18 cellular contexts compared by ENCODE assay signal in genomic region chr17:48640858-48641180, GRCh38. TPM values are rescaled to one million over a fixed set of nuclear protein-coding genes. Genes with fewer than 3 reads are reported as not detected.
DNase-seq lines count a peak whose midpoint lies in the region; ATAC-seq and TF ChIP-seq lines count a peak whose summit lies in the region.
"Had no signal": no experiment of that assay in that cellular context is flagged by ENCODE, and none has a peak within 500 bp of the region (broad histone marks: within the 10 kb centered on the region; RNA-seq: fewer than 3 reads in every experiment).

No MANE protein-coding gene starts in this region.

- peaks cover 84% of the 10 kb centered on the region for H3K27me3 Mint-ChIP-seq in activated CD4-positive, alpha-beta T cell treated with anti-CD3 and anti-CD28 coated beads for 36 hours

- H3F3A ChIP-seq in smooth muscle cell (ENCODE audit: low read depth): peaks cover 45% of the 10 kb centered on the region

- no peaks in the 10 kb centered on the region for H3K9me3 ChIP-seq in iPS-15b (ENCODE audit: control insufficient read depth, insufficient read depth, low read length)
- H3K9me3 ChIP-seq in smooth muscle cell (replicated peaks; ENCODE audit: low read depth): no peaks in the 10 kb centered on the region
- H3K9me3 ChIP-seq in vagina: no peaks in the 10 kb centered on the region
- H3K9me3 ChIP-seq: A549, Caco-2, HAP-1 had no signal

- H3K36me3 ChIP-seq in iPS-15b (ENCODE audit: control insufficient read depth, insufficient read depth, low read length): no peaks in the 10 kb centered on the region
- H3K36me3 ChIP-seq in smooth muscle cell (ENCODE audit: low read depth): no peaks in the 10 kb centered on the region
- no peaks in the 10 kb centered on the region for H3K36me3 ChIP-seq in vagina
- H3K36me3 ChIP-seq: HAP-1 had no signal

- H3K36me3 Mint-ChIP-seq in activated CD4-positive, alpha-beta T cell treated with anti-CD3 and anti-CD28 coated beads for 36 hours (ENCODE audit: low read depth): no peaks in the 10 kb centered on the region

- peaks cover 10% of the 10 kb centered on the region for H4K20me1 ChIP-seq in smooth muscle cell (ENCODE audit: low read depth)

- H3K4me3 ChIP-seq in iPS-15b (ENCODE audit: low read depth, low read length): peak overlapping the region; percentile 31
- no peak overlapping the region for H3K4me3 ChIP-seq in smooth muscle cell
- H3K4me3 ChIP-seq in vagina: no peak overlapping the region
- H3K4me3 ChIP-seq: A549, HAP-1 had no signal

- CTCF ChIA-PET in activated CD4-positive, alpha-beta T cell treated with anti-CD3 and anti-CD28 coated beads for 36 hours (lab: Charles Lee): interaction anchor here (0.6 to 2.0 kb wide), 8 partner anchors 22 to 614 kb away, joined by 3 to 9 read pairs (median 4); no protein-coding TSS in a partner anchor

- peaks cover 5% of the 10 kb centered on the region for H3K4me1 Mint-ChIP-seq in activated CD4-positive, alpha-beta T cell treated with anti-CD3 and anti-CD28 coated beads for 36 hours

- ATAC-seq in activated CD4-positive, alpha-beta T cell treated with anti-CD3 and anti-CD28 coated beads for 36 hours: no peak
- ATAC-seq in GM21526 (IDR thresholded peaks at IDR 0.05; ENCODE audit: low FRiP score, unreplicated experiment): no peak
- ATAC-seq: A549, HepG2 had no signal

- H2AFZ ChIP-seq in smooth muscle cell (ENCODE audit: low read depth): no peak overlapping the region

- no peak overlapping the region for H3K4me3 Mint-ChIP-seq in activated CD4-positive, alpha-beta T cell treated with anti-CD3 and anti-CD28 coated beads for 36 hours
- H3K4me3 Mint-ChIP-seq: CD4-positive, alpha-beta T cell had no signal

- intact Hi-C loops in activated CD4-positive, alpha-beta T cell treated with anti-CD3 and anti-CD28 coated beads for 36 hours (cut with DNase I, micrococcal nuclease): no loop called here
- intact Hi-C loops in vagina (cut with DNase I): no loop called here

- TF ChIP-seq CTCF in smooth muscle cell (IDR thresholded peaks at IDR 0.05; ENCODE audit: borderline replicate concordance, insufficient read depth, poor library complexity, severe bottlenecking) (no peak), vagina (IDR thresholded peaks at IDR 0.05) (no peak)

- no peak for TF ChIP-seq POLR2A in vagina (IDR thresholded peaks at IDR 0.05)

- peaks cover 77% of the 10 kb centered on the region for H3K79me2 ChIP-seq in smooth muscle cell (ENCODE audit: low read depth)

- peak overlapping the region; percentile 4 for H3K27ac Mint-ChIP-seq in activated CD4-positive, alpha-beta T cell treated with anti-CD3 and anti-CD28 coated beads for 36 hours
- H3K27ac Mint-ChIP-seq: CD4-positive, alpha-beta T cell had no signal

- H3K27ac ChIP-seq in smooth muscle cell (ENCODE audit: low read depth) (peak overlapping the region; percentile 95), vagina (no peak overlapping the region)
- H3K27ac ChIP-seq: 22Rv1, C4-2B had no signal

- no peak for DNase-seq in activated CD4-positive, alpha-beta T cell treated with anti-CD3 and anti-CD28 coated beads for 36 hours
- no peak for DNase-seq in activated CD4-positive, alpha-beta T cell treated with anti-CD3 and anti-CD28 coated beads for 4 hours
- DNase-seq in smooth muscle cell (lab: John Stamatoyannopoulos, UW; ENCODE audit: unreplicated experiment): no peak
- no peak for DNase-seq in NCI-H2029 treated with DMSO at 0.1 percent for 48 hours (lab: John Stamatoyannopoulos, UW)
- no peak for DNase-seq in vagina (ENCODE audit: extremely low spot score in 2 of 2)
- DNase-seq: AML-193; CD4-positive, alpha-beta T cell; GDM1; GOT3 had no signal

- POLR2A ChIA-PET in activated CD4-positive, alpha-beta T cell treated with anti-CD3 and anti-CD28 coated beads for 36 hours (lab: Charles Lee): no interaction called here

- no peaks in the 10 kb centered on the region for H3K9me3 Mint-ChIP-seq in activated CD4-positive, alpha-beta T cell treated with anti-CD3 and anti-CD28 coated beads for 36 hours (ENCODE audit: low read depth)
- H3K9me3 Mint-ChIP-seq: CD4-positive, alpha-beta T cell had no signal

- H3K4me2 ChIP-seq in smooth muscle cell: peak overlapping the region; percentile 92
- H3K4me2 ChIP-seq: A549 had no signal

- 83% methylated on average over 1 of the region's 1 CpG for WGBS in smooth muscle cell (ENCODE audit: low lambda C conversion rate)

- no peaks in the 10 kb centered on the region for H3K4me1 ChIP-seq in iPS-15b (ENCODE audit: control insufficient read depth, insufficient read depth, low read length)
- H3K4me1 ChIP-seq in smooth muscle cell (ENCODE audit: low read depth): peaks cover 7% of the 10 kb centered on the region
- H3K4me1 ChIP-seq in vagina: no peaks in the 10 kb centered on the region

- H3K27me3 ChIP-seq in iPS-15b (ENCODE audit: control insufficient read depth, insufficient read depth, low read length) (peaks cover 99% of the 10 kb centered on the region), smooth muscle cell (ENCODE audit: low read depth) (no peaks in the 10 kb centered on the region), vagina (peaks cover 5% of the 10 kb centered on the region)

- H3K9ac ChIP-seq in iPS-15b (ENCODE audit: low read depth, low read length) (no peak overlapping the region), smooth muscle cell (ENCODE audit: low read depth) (no peak overlapping the region)

RNA-seq across cellular contexts. Expression of gene HOXB9, which starts 14.7 kb away (rescaled TPM):
- total RNA-seq in activated CD4-positive, alpha-beta T cell treated with anti-CD3 and anti-CD28 coated beads for 36 hours: 1 to 10 TPM; 1.9 to 2.5 TPM
- total RNA-seq in smooth muscle cell (24.3 and 25.8 TPM in 2 replicates), vagina (not detected)
- polyA plus RNA-seq in smooth muscle cell: 6.9 and 13.8 TPM in 2 replicates
- total RNA-seq: CD4-positive, alpha-beta T cell; HepG2 had no signal
- polyA plus RNA-seq: BJ, HepG2 had no signal

RNA-seq across cellular contexts. Expression of gene HOXB8, which starts 25.7 kb away (rescaled TPM):
- not detected for total RNA-seq in activated CD4-positive, alpha-beta T cell treated with anti-CD3 and anti-CD28 coated beads for 36 hours
- total RNA-seq in smooth muscle cell (2.0 and 3.8 TPM in 2 replicates), vagina (not detected)
- polyA plus RNA-seq in smooth muscle cell: 0.15 and 0.94 TPM in 2 replicates
- total RNA-seq: CD4-positive, alpha-beta T cell; HepG2 had no signal
- polyA plus RNA-seq: BJ, HepG2 had no signal

RNA-seq across cellular contexts. Expression of gene HOXB7, which starts 30.0 kb away (rescaled TPM):
- total RNA-seq in activated CD4-positive, alpha-beta T cell treated with anti-CD3 and anti-CD28 coated beads for 36 hours: under 1 TPM; 0.25 to 0.30 TPM
- total RNA-seq in smooth muscle cell (13.7 and 16.1 TPM in 2 replicates), vagina (3.2 TPM)
- polyA plus RNA-seq in smooth muscle cell: 29.7 and 33.4 TPM in 2 replicates
- total RNA-seq: CD4-positive, alpha-beta T cell; HepG2 had no signal
- polyA plus RNA-seq: BJ had no signal

RNA-seq across cellular contexts. Expression of gene HOXB6, which starts 36.0 kb away (rescaled TPM):
- not detected for total RNA-seq in activated CD4-positive, alpha-beta T cell treated with anti-CD3 and anti-CD28 coated beads for 36 hours
- total RNA-seq in smooth muscle cell: 6.3 and 7.2 TPM in 2 replicates
- 9.3 and 10.3 TPM in 2 replicates for polyA plus RNA-seq in smooth muscle cell
- total RNA-seq in vagina: 1.2 TPM
- total RNA-seq: CD4-positive, alpha-beta T cell; HepG2 had no signal
- polyA plus RNA-seq: BJ, HepG2 had no signal

RNA-seq across cellular contexts. Expression of gene HOXB5, which starts 47.2 kb away (rescaled TPM):
- total RNA-seq in activated CD4-positive, alpha-beta T cell treated with anti-CD3 and anti-CD28 coated beads for 36 hours: not detected
- total RNA-seq in smooth muscle cell: 0.49 and 0.94 TPM in 2 replicates
- polyA plus RNA-seq in smooth muscle cell: 1.4 and 1.8 TPM in 2 replicates
- 0.74 TPM for total RNA-seq in vagina
- total RNA-seq: Caco-2; CD4-positive, alpha-beta T cell; HepG2 had no signal
- polyA plus RNA-seq: BJ, HepG2 had no signal
